8 cellular contexts compared by ENCODE assay signal in genomic region chr6:68572525-68572924, GRCh38.
DNase-seq lines count a peak whose midpoint lies in the region; ATAC-seq and TF ChIP-seq lines count a peak whose summit lies in the region.

No MANE protein-coding gene starts in this region.

- ATAC-seq in GM19397 (IDR thresholded peaks at IDR 0.05; ENCODE audit: unreplicated experiment) (peak; percentile 74), HG03432 (IDR thresholded peaks at IDR 0.05; ENCODE audit: unreplicated experiment) (peak; percentile 90), sciatic nerve (no peak), right cardiac atrium (no peak)

- H3K36me3 ChIP-seq in endodermal cell (ENCODE audit: control insufficient read depth, insufficient read depth, low read length), result no peaks in the 10 kb centered on the region

- no peak overlapping the region for H3K9ac ChIP-seq in endodermal cell (ENCODE audit: extremely low read depth, low read length, poor library complexity, severe bottlenecking)

- TF ChIP-seq CTCF in endodermal cell (conservative IDR thresholded peaks at IDR 0.05), result peak; percentile 84

- no peaks in the 10 kb centered on the region for H3K36me3 Mint-ChIP-seq in endodermal cell (ENCODE audit: low read depth)

- H3K4me3 ChIP-seq in endodermal cell (ENCODE audit: low read length) (no peak overlapping the region), right cardiac atrium (ENCODE audit: low read length) (no peak overlapping the region)

- WGBS in endodermal cell (ENCODE audit: insufficient coverage in 1 of 2, insufficient read length in 1 of 2), 2 experiments, result 43 to 57% methylated on average over 1 to 2 of the region's 2 CpGs
- WGBS in right cardiac atrium, result 62% methylated on average over 2 of the region's 2 CpGs

- intact Hi-C loops in sciatic nerve (cut with DNase I), result no loop called here
- intact Hi-C loops in cardiac septum (cut with DNase I), result no loop called here
- intact Hi-C loops in right cardiac atrium (cut with DNase I), result no loop called here

- H3K4me1 ChIP-seq in endodermal cell (ENCODE audit: control insufficient read depth, insufficient read depth, low read length) (no peaks in the 10 kb centered on the region), right cardiac atrium (ENCODE audit: control insufficient read depth, insufficient read depth, low read length) (no peaks in the 10 kb centered on the region)

- peaks cover 8% of the 10 kb centered on the region for H3K4me1 Mint-ChIP-seq in endodermal cell

- H3K27me3 Mint-ChIP-seq in endodermal cell (ENCODE audit: insufficient read depth), result no peaks in the 10 kb centered on the region

- H3K9me3 ChIP-seq in endodermal cell (ENCODE audit: control insufficient read depth, low read length) (peaks cover 5% of the 10 kb centered on the region), right cardiac atrium (ENCODE audit: control insufficient read depth, low read length) (no peaks in the 10 kb centered on the region)

- peaks cover 5% of the 10 kb centered on the region for H3K9me3 Mint-ChIP-seq in endodermal cell

- peak; percentile 27 for DNase-seq in ELR (ENCODE audit: low read depth)
- DNase-seq in NCI-H82 treated with DMSO at 0.1 percent for 48 hours (lab: John Stamatoyannopoulos, UW; ENCODE audit: unreplicated experiment), result peak; percentile 84
- peak; percentile 87 for DNase-seq in endodermal cell
- DNase-seq in sciatic nerve (ENCODE audit: low spot score), result no peak
- DNase-seq in cardiac septum (ENCODE audit: low spot score), result no peak
- no peak for DNase-seq in right cardiac atrium

- no peak overlapping the region for H3K27ac Mint-ChIP-seq in endodermal cell

- no peak overlapping the region for H3K4me3 Mint-ChIP-seq in endodermal cell

- H3K27me3 ChIP-seq in endodermal cell (ENCODE audit: control insufficient read depth, insufficient read depth, low read length, poor library complexity, severe bottlenecking), result no peaks in the 10 kb centered on the region
- H3K27me3 ChIP-seq in right cardiac atrium (ENCODE audit: control insufficient read depth, insufficient read depth), result no peaks in the 10 kb centered on the region

- no peak overlapping the region for H3K27ac ChIP-seq in endodermal cell (ENCODE audit: low read depth, low read length)
- H3K27ac ChIP-seq in right cardiac atrium (ENCODE audit: low read length), result no peak overlapping the region

Comparison
In these comparisons a context has a peak if more than half of its experiments do, and no peak if none do; other contexts are left out.
1. DNase-seq: peak in ELR (single experiment), NCI-H82 treated with DMSO at 0.1 percent for 48 hours (single experiment) and endodermal cell (single experiment); none in sciatic nerve (single experiment), cardiac septum (single experiment) and right cardiac atrium (0 of 3).
2. ATAC-seq: peak in GM19397 (single experiment) and HG03432 (single experiment); none in sciatic nerve (single experiment) and right cardiac atrium (0 of 2).